ENCODE assay signal across 11 cellular contexts in the genomic region with DNA sequence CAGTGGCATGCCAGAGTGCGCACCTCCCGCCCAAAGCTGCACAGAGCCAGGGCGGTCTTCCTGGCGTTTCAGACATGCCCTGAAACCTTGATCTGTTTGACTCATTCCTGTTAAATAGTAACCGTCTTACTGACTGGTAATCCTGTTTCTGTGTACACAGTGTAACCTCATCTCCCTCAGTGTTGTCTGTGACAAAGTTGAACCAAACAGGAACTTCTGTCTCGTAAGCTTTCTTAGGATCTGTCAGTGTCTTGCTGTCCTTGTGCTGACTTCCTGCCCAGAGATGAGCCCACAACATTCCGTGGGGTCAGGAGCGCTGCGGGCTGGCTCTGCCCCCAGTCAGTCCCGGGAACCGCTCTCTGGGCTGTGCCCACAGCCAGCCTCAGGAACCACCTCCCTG. TPM values are rescaled to one million over a fixed set of nuclear protein-coding genes. Genes with fewer than 3 reads are reported as not detected.
A peak's percentile ranks its signal among the peaks of the same experiment; 100 is the strongest.
DNase-seq lines count a peak whose midpoint lies in the region; ATAC-seq, FAIRE-seq and TF ChIP-seq lines count a peak whose summit lies in the region.
"Not testable (repeated sequence)": the region's sequence is repeated elsewhere in the genome, so short reads cannot be mapped to it uniquely, and the experiment has no call there.
"Had no signal": no experiment of that assay in that cellular context is flagged by ENCODE, and none has a peak within 500 bp of the region (broad histone marks: within the 10 kb centered on the region; RNA-seq: fewer than 3 reads in every experiment).

No MANE protein-coding gene starts in this region.

- not testable (repeated sequence) for H3K9ac ChIP-seq in keratinocyte (ENCODE audit: control insufficient read depth, extremely low read depth, insufficient read depth, low read length)

- not testable (repeated sequence) for H3K79me2 ChIP-seq in keratinocyte (ENCODE audit: control insufficient read depth, insufficient read depth, low read length)

- not testable (repeated sequence) for H3K4me3 ChIP-seq in bronchial epithelial cell (ENCODE audit: low read depth, low read length); keratinocyte (ENCODE audit: control insufficient read depth in 2 of 3, extremely low read depth in 1 of 3, insufficient read depth in 2 of 3, low read depth in 1 of 3, low read length in 3 of 3); left lung; mucosa of descending colon; upper lobe of right lung

- intact Hi-C loops in left lung (cut with DNase I); mucosa of descending colon (cut with DNase I, micrococcal nuclease); upper lobe of right lung (cut with DNase I): not testable (repeated sequence)

- dilution Hi-C loops in keratinocyte (cut with MboI; ENCODE audit: extremely low pct_ligation_motif_present, low sequenced_read_pairs), result not testable (repeated sequence)

- TF ChIP-seq CTCF in bronchial epithelial cell (IDR thresholded peaks at IDR 0.05; ENCODE audit: insufficient read depth, low read length, severe bottlenecking); keratinocyte (optimal IDR thresholded peaks at IDR 0.05 in 1 of 3, IDR thresholded peaks at IDR 0.05 in 1 of 3, conservative IDR thresholded peaks at IDR 0.05 in 1 of 3; ENCODE audit: extremely low read depth in 1 of 3, insufficient read depth in 2 of 3, low read length in 3 of 3); left lung (IDR thresholded peaks at IDR 0.05); mucosa of descending colon (IDR thresholded peaks at IDR 0.05); upper lobe of right lung (IDR thresholded peaks at IDR 0.05): not testable (repeated sequence)

- H3K36me3 ChIP-seq in bronchial epithelial cell (ENCODE audit: control insufficient read depth, insufficient read depth, low read length); keratinocyte (ENCODE audit: control insufficient read depth in 2 of 2, extremely low read depth in 1 of 2, insufficient read depth in 2 of 2, low read length in 2 of 2); left lung; mucosa of descending colon (ENCODE audit: low read depth); upper lobe of right lung: not testable (repeated sequence)

- not testable (repeated sequence) for H3K27me3 ChIP-seq in bronchial epithelial cell (ENCODE audit: control insufficient read depth, insufficient read depth, low read length); keratinocyte (ENCODE audit: control insufficient read depth, extremely low read depth, insufficient read depth, low read length); left lung; upper lobe of right lung

- not testable (repeated sequence) for H2AFZ ChIP-seq in keratinocyte (ENCODE audit: control insufficient read depth, low read length)

- FAIRE-seq in RCC 7860 (lab: Jason Lieb, UNC), result peak; percentile 99
- peak; percentile 73 for FAIRE-seq in bronchial epithelial cell (lab: Jason Lieb, UNC)
- peak; percentile 29 for FAIRE-seq in keratinocyte (lab: Jason Lieb, UNC)

- not testable (repeated sequence) for H3K9me1 ChIP-seq in keratinocyte (ENCODE audit: control insufficient read depth, extremely low read depth, insufficient read depth, low read length)

- H3K9me3 ChIP-seq in keratinocyte (ENCODE audit: control insufficient read depth, low read depth, low read length); left lung; mucosa of descending colon; upper lobe of right lung: not testable (repeated sequence)

- peak; percentile 66 for ATAC-seq in GM18907 (IDR thresholded peaks at IDR 0.05; ENCODE audit: unreplicated experiment)
- peak; percentile 54 for ATAC-seq in GM21423 (IDR thresholded peaks at IDR 0.05; ENCODE audit: unreplicated experiment)
- peak; percentile 47 for ATAC-seq in left lung
- peak; percentile 92 for ATAC-seq in mucosa of descending colon
- peak; percentile 83 for ATAC-seq in upper lobe of right lung

- not testable (repeated sequence) for H3K4me2 ChIP-seq in keratinocyte (ENCODE audit: control insufficient read depth, extremely low read depth, insufficient read depth, low read depth, low read length)

- not testable (repeated sequence) for DNase-seq in RCC 7860 (ENCODE audit: low spot score); bronchial epithelial cell (ENCODE audit: low read depth); keratinocyte (ENCODE audit: low read depth, low spot score); left lung; mucosa of descending colon; upper lobe of right lung

- not testable (repeated sequence) for H3K27ac ChIP-seq in keratinocyte (ENCODE audit: control insufficient read depth, insufficient read depth, low read length); left lung; upper lobe of right lung

- H4K20me1 ChIP-seq in keratinocyte (ENCODE audit: control insufficient read depth, extremely low read depth, insufficient read depth, low read length), result not testable (repeated sequence)

- not testable (repeated sequence) for H3K4me1 ChIP-seq in keratinocyte (ENCODE audit: control insufficient read depth, extremely low read depth, insufficient read depth, low read length); left lung; mucosa of descending colon (ENCODE audit: low read depth); upper lobe of right lung

RNA-seq across cellular contexts. Expression of a gene that starts 30.8 kb away (rescaled TPM):
- total RNA-seq in bronchial epithelial cell (11.8 and 17.7 TPM in 2 replicates), left lung (10 to 100 TPM; 56.4 to 64.8 TPM), mucosa of descending colon (10 to 100 TPM; 73.3 to 79.6 (median 79.3) TPM), upper lobe of right lung (90.9 TPM)
- polyA plus RNA-seq in keratinocyte, result 23.4 to 27.2 TPM (median 23.6 TPM) in 3 replicates
- polyA plus RNA-seq in keratinocyte (2011; ENCODE audit: low read depth), result 10.4 TPM
- 16.0 and 32.3 TPM in 2 replicates for polyA plus RNA-seq in keratinocyte (2011; cell fraction: cytosol; rRNA removed)
- 42.7 and 47.8 TPM in 2 replicates for polyA plus RNA-seq in keratinocyte (2011; cell fraction: nucleus; rRNA removed)
- 13.2 and 14.3 TPM in 2 replicates for polyA plus RNA-seq in keratinocyte (2012; ENCODE audit: low replicate concordance)
- 21.9 to 44.1 TPM (median 37.6 TPM) in 3 replicates for polyA minus RNA-seq in keratinocyte
- polyA minus RNA-seq in keratinocyte (2011; cell fraction: cytosol; rRNA and poly(A)+ RNA removed), result 18.0 TPM
- polyA minus RNA-seq in keratinocyte (2011; cell fraction: nucleus; rRNA and poly(A)+ RNA removed), result 25.7 and 39.8 TPM in 2 replicates

RNA-seq across cellular contexts. Expression of a gene that starts 37.4 kb away (rescaled TPM):
- total RNA-seq in bronchial epithelial cell (0.26 TPM in 1 of 2 replicates, not detected in the other), left lung (1 to 10 TPM in 1 of 2 donors, under 1 TPM in 1; 0.45 to 1.1 TPM), mucosa of descending colon (1 to 10 TPM in 1 of 3 donors, under 1 TPM in 1, not detected in 1; 0.89 to 1.2 TPM), upper lobe of right lung (1.4 TPM)
- polyA plus RNA-seq in keratinocyte, result not detected in 3 replicates
- polyA plus RNA-seq in keratinocyte (2011; ENCODE audit: low read depth), result not detected
- polyA plus RNA-seq in keratinocyte (2011; cell fraction: cytosol; rRNA removed), result not detected in 2 replicates
- polyA plus RNA-seq in keratinocyte (2011; cell fraction: nucleus; rRNA removed), result not detected in 2 replicates
- 1.5 and 2.8 TPM in 2 replicates for polyA plus RNA-seq in keratinocyte (2012; ENCODE audit: low replicate concordance)
- polyA minus RNA-seq in keratinocyte, result 0.33 TPM in 1 of 3 replicates, not detected in the others
- polyA minus RNA-seq in keratinocyte (2011; cell fraction: cytosol; rRNA and poly(A)+ RNA removed), result not detected
- not detected in 2 replicates for polyA minus RNA-seq in keratinocyte (2011; cell fraction: nucleus; rRNA and poly(A)+ RNA removed)
- total RNA-seq: H1, H9 had no signal
- polyA plus RNA-seq: BJ, H1 had no signal

RNA-seq across cellular contexts. Expression of a gene that starts 48.4 kb away (rescaled TPM):
- total RNA-seq in bronchial epithelial cell, result 27.7 and 35.8 TPM in 2 replicates
- 8.9 to 26.3 TPM (median 12.0 TPM) in 3 replicates for polyA plus RNA-seq in keratinocyte
- 5.7 TPM for polyA plus RNA-seq in keratinocyte (2011; ENCODE audit: low read depth)
- polyA plus RNA-seq in keratinocyte (2011; cell fraction: cytosol; rRNA removed), result 4.4 and 8.3 TPM in 2 replicates
- polyA plus RNA-seq in keratinocyte (2011; cell fraction: nucleus; rRNA removed), result 56.9 and 74.4 TPM in 2 replicates
- polyA plus RNA-seq in keratinocyte (2012; ENCODE audit: low replicate concordance), result 9.4 and 10.2 TPM in 2 replicates
- polyA minus RNA-seq in keratinocyte, result 11.3 to 14.6 TPM (median 12.1 TPM) in 3 replicates
- polyA minus RNA-seq in keratinocyte (2011; cell fraction: cytosol; rRNA and poly(A)+ RNA removed), result 26.7 TPM
- 23.6 and 25.0 TPM in 2 replicates for polyA minus RNA-seq in keratinocyte (2011; cell fraction: nucleus; rRNA and poly(A)+ RNA removed)
- 10 to 100 TPM; 45.5 to 62.4 TPM for total RNA-seq in left lung
- 10 to 100 TPM; 33.6 to 51.2 (median 38.4) TPM for total RNA-seq in mucosa of descending colon
- 61.7 TPM for total RNA-seq in upper lobe of right lung

RNA-seq across cellular contexts. Expression of a gene that starts 54.8 kb away (rescaled TPM):
- 7.9 and 13.2 TPM in 2 replicates for total RNA-seq in bronchial epithelial cell
- 10.6 to 109 TPM (median 11.4 TPM) in 3 replicates for polyA plus RNA-seq in keratinocyte
- 169 TPM for polyA plus RNA-seq in keratinocyte (2011; ENCODE audit: low read depth)
- 40.0 and 100 TPM in 2 replicates for polyA plus RNA-seq in keratinocyte (2011; cell fraction: cytosol; rRNA removed)
- 79.4 and 81.9 TPM in 2 replicates for polyA plus RNA-seq in keratinocyte (2011; cell fraction: nucleus; rRNA removed)
- 218 and 435 TPM in 2 replicates for polyA plus RNA-seq in keratinocyte (2012; ENCODE audit: low replicate concordance)
- 17.6 to 114 TPM (median 20.6 TPM) in 3 replicates for polyA minus RNA-seq in keratinocyte
- 241 TPM for polyA minus RNA-seq in keratinocyte (2011; cell fraction: cytosol; rRNA and poly(A)+ RNA removed)
- polyA minus RNA-seq in keratinocyte (2011; cell fraction: nucleus; rRNA and poly(A)+ RNA removed), result 36.1 and 43.0 TPM in 2 replicates
- total RNA-seq in left lung, result 100 to 1,000 TPM; 296 to 333 TPM
- 100 to 1,000 TPM; 171 to 261 (median 201) TPM for total RNA-seq in mucosa of descending colon
- 298 TPM for total RNA-seq in upper lobe of right lung
